ENCODE assay signal across 18 cellular contexts in the genomic region with DNA sequence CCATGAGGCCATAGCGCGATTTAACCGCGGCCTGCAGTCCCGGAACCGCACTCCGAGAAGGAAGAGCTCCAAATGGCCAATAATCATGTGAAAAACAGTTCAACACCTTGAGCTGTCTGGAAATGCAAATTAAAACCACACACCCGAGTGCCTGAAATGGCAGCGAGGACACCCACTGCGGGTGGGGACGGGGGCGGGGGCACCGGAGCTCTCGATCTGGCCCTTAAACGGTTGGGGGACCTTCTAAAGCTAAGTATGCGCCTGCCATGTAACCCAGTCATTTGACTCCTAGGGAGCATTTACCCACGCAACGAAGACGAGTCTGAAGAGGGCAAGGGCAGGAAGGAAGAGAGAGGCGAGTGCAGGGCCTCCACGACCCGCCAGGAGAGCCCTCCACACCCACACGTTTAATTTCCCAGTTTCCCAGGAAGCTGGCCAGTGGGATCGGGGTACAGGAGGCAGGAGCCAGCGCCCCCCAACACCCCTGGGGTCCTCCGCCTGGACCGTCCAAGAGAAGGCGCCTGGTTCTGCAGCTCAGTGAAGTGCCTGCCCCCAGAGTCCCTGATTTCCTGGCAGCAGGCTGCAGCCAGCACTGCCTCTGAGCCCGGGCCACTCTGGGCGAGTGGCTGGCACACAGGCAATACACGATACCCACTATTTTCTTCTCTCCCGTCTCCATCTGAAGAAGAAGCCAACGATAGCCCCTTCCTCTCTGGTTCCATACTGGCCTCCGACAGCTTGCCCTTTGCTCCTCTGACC. TPM values are rescaled to one million over a fixed set of nuclear protein-coding genes. Genes with fewer than 3 reads are reported as not detected.
A peak's percentile ranks its signal among the peaks of the same experiment; 100 is the strongest.
DNase-seq lines count a peak whose midpoint lies in the region; ATAC-seq, FAIRE-seq and TF ChIP-seq lines count a peak whose summit lies in the region.
"Had no signal": no experiment of that assay in that cellular context is flagged by ENCODE, and none has a peak within 500 bp of the region (broad histone marks: within the 10 kb centered on the region; RNA-seq: fewer than 3 reads in every experiment).

No MANE protein-coding gene starts in this region.

- H3K18ac ChIP-seq in neuronal stem cell (ENCODE audit: low read length): peak overlapping the region; percentile 46

- H3K4me3 ChIP-seq in GM06990 (replicated peaks; ENCODE audit: low read depth, low read length) (no peak overlapping the region), GM23338 (no peak overlapping the region), GM12878 (no peak overlapping the region), neuronal stem cell (ENCODE audit: low read length in 2 of 2) (no peak overlapping the region), adrenal gland (no peak overlapping the region), SJCRH30 (no peak overlapping the region)

- peaks cover 20% of the 10 kb centered on the region for H3K27me3 Mint-ChIP-seq in GM23338 (ENCODE audit: insufficient read depth, low read depth, poor library complexity)

- no peaks in the 10 kb centered on the region for H3K36me3 Mint-ChIP-seq in GM23338 (ENCODE audit: low read depth)

- H3K4me1 Mint-ChIP-seq in GM23338: peaks cover 11% of the 10 kb centered on the region

- TF ChIP-seq CTCF in GM06990 (IDR thresholded peaks at IDR 0.05; ENCODE audit: insufficient read depth, low read length, poor library complexity, severe bottlenecking) (no peak), GM23338 (conservative IDR thresholded peaks at IDR 0.05; ENCODE audit: low read depth in 2 of 2) (no peak), GM12878 (IDR thresholded peaks at IDR 0.05 in 2 of 3, conservative IDR thresholded peaks at IDR 0.05 in 1 of 3; ENCODE audit: control insufficient read depth in 2 of 3, extremely low read depth in 1 of 3, insufficient read depth in 1 of 3, low read depth in 3 of 3, low read length in 3 of 3) (no peak), adrenal gland (IDR thresholded peaks at IDR 0.05) (no peak)

- peak overlapping the region; percentile 67 for H2BK15ac ChIP-seq in neuronal stem cell (ENCODE audit: low read length)

- H3K27ac ChIP-seq in GM23338 (ENCODE audit: low read depth): no peak overlapping the region
- no peak overlapping the region for H3K27ac ChIP-seq in GM12878 (ENCODE audit: control insufficient read depth, insufficient read depth)
- H3K27ac ChIP-seq in neuronal stem cell (replicated peaks; ENCODE audit: low read length): no peak overlapping the region
- no peak overlapping the region for H3K27ac ChIP-seq in adrenal gland
- no peak overlapping the region for H3K27ac ChIP-seq in SJCRH30

- H4K91ac ChIP-seq in neuronal stem cell (ENCODE audit: low read depth, low read length, poor library complexity): no peak overlapping the region

- TF ChIP-seq POLR2A in GM12878 (IDR thresholded peaks at IDR 0.05; ENCODE audit: low read depth, low read length): no peak
- TF ChIP-seq POLR2A in adrenal gland (IDR thresholded peaks at IDR 0.05): no peak

- H4K20me1 ChIP-seq in GM23338 (replicated peaks; ENCODE audit: insufficient read depth) (no peaks in the 10 kb centered on the region), GM12878 (ENCODE audit: control insufficient read depth, insufficient read depth) (no peaks in the 10 kb centered on the region)

- no peak overlapping the region for H2AFZ ChIP-seq in GM23338
- H2AFZ ChIP-seq in GM12878 (ENCODE audit: control insufficient read depth, low read depth, low read length): no peak overlapping the region
- H2AFZ ChIP-seq in neuronal stem cell (ENCODE audit: low read length): no peak overlapping the region

- POLR2A ChIA-PET in GM12878 (lab: Charles Lee): no interaction called here

- no peak overlapping the region for H3K4ac ChIP-seq in neuronal stem cell (ENCODE audit: low read length)

- 7% methylated on average over 34 of the region's 34 CpGs for WGBS in GM12878 (ENCODE audit: insufficient coverage, insufficient replicate concordance, low lambda C conversion rate, missing lambda C conversion rate)
- WGBS in neuronal stem cell (ENCODE audit: extremely low coverage in 2 of 2, insufficient read length in 2 of 2, insufficient replicate concordance in 1 of 2), 2 donors: no CpG with 5 or more reads among the region's 34 CpGs
- 77 to 81% (median 79%) methylated on average over 28 to 34 of the region's 34 CpGs for WGBS in adrenal gland, 4 donors

- H2BK12ac ChIP-seq in neuronal stem cell (ENCODE audit: low read length): no peak overlapping the region

- H3K4me1 ChIP-seq in GM23338 (ENCODE audit: insufficient read depth): peaks cover 5% of the 10 kb centered on the region
- 0 out of 2 replicates have a peak, but pooled peaks cover 3% of the 10 kb centered on the region for H3K4me1 ChIP-seq in GM12878 (ENCODE audit: control insufficient read depth, insufficient read depth, low read length)
- peaks cover 11% of the 10 kb centered on the region in 2 donors for H3K4me1 ChIP-seq in neuronal stem cell (ENCODE audit: control insufficient read depth in 2 of 2, insufficient read depth in 1 of 2, low read depth in 1 of 2, low read length in 2 of 2)
- H3K4me1 ChIP-seq in adrenal gland (replicated peaks in 1 of 2): peaks cover 0 to 5% of the 10 kb centered on the region in 2 donors
- peaks cover 18% of the 10 kb centered on the region for H3K4me1 ChIP-seq in SJCRH30

- H3K9ac ChIP-seq in GM12878 (ENCODE audit: control insufficient read depth, insufficient read depth, low read length) (no peak overlapping the region), neuronal stem cell (ENCODE audit: low read depth, low read length, poor library complexity) (no peak overlapping the region)

- ATAC-seq in GM23338 (no peak), GM12878 (peak; percentile 48)

- H4K8ac ChIP-seq in neuronal stem cell (ENCODE audit: low read depth, low read length): no peak overlapping the region

- no peak overlapping the region for H3K23ac ChIP-seq in neuronal stem cell (ENCODE audit: low read depth, low read length, poor library complexity)

- TF ChIP-seq RAD21 in GM12878 (IDR thresholded peaks at IDR 0.05; ENCODE audit: insufficient read depth, low read depth, low read length): no peak

- no peak for FAIRE-seq in GM12878 (lab: Jason Lieb, UNC)
- FAIRE-seq: GM12892 had no signal

- SMC1A ChIA-PET in GM12878 (lab: Charles Lee; ENCODE audit: uncharacterized antibody, unreplicated experiment): no interaction called here

- no TSS peak for BruUV-seq in GM12878 (replicated peaks; lab: Mats Ljungman, UMichigan)

- intact Hi-C loops in GM12878 (cut with micrococcal nuclease; ENCODE audit: unreplicated experiment) (no loop called here), adrenal gland (cut with DNase I) (no loop called here)

- peak overlapping the region; percentile 13 for H2AK5ac ChIP-seq in neuronal stem cell (ENCODE audit: low read depth, low read length)

- no peaks in the 10 kb centered on the region for H3K36me3 ChIP-seq in GM06990 (ENCODE audit: control insufficient read depth, insufficient read depth, low read length)
- H3K36me3 ChIP-seq in GM23338 (ENCODE audit: insufficient read depth): no peaks in the 10 kb centered on the region
- no peaks in the 10 kb centered on the region for H3K36me3 ChIP-seq in GM12878 (ENCODE audit: control insufficient read depth in 2 of 2, insufficient read depth in 2 of 2, low read length in 1 of 2)
- no peaks in the 10 kb centered on the region for H3K36me3 ChIP-seq in neuronal stem cell (replicated peaks in 1 of 2; ENCODE audit: control insufficient read depth in 2 of 2, insufficient read depth in 2 of 2, low read length in 2 of 2)
- no peaks in the 10 kb centered on the region for H3K36me3 ChIP-seq in adrenal gland (replicated peaks in 1 of 2)
- no peaks in the 10 kb centered on the region for H3K36me3 ChIP-seq in SJCRH30

- H2BK120ac ChIP-seq in neuronal stem cell (ENCODE audit: low read depth, low read length): no peak overlapping the region

- H3K4me3 Mint-ChIP-seq in GM23338: no peak overlapping the region; the same call in 2 of the 3 replicates
- H3K4me3 Mint-ChIP-seq: CD4-positive, alpha-beta T cell had no signal

- no peak overlapping the region for H3K27ac Mint-ChIP-seq in GM23338
- H3K27ac Mint-ChIP-seq: CD4-positive, alpha-beta T cell; H9 had no signal

- H3F3A ChIP-seq in GM23338 (replicated peaks; ENCODE audit: low read depth): 0 out of 2 replicates have a peak, but pooled peaks cover 3% of the 10 kb centered on the region

- CTCF ChIA-PET in GM12878 (lab: Yijun Ruan, JAX): interaction anchor here (0.9 kb wide), 1 partner anchor 125 kb away, joined by 4 read pairs; no protein-coding TSS in a partner anchor

- TF ChIP-seq EP300 in GM12878 (IDR thresholded peaks at IDR 0.05; ENCODE audit: borderline replicate concordance in 1 of 2, control insufficient read depth in 1 of 2, low read depth in 2 of 2, low read length in 2 of 2): no peak

- DNase-seq in GM06990 (ENCODE audit: extremely low read depth, insufficient read length): peak; percentile 43
- DNase-seq in GM23338 (ENCODE audit: low spot score): peak; percentile 20
- no peak for DNase-seq in GM12878 (ENCODE audit: low read depth, low spot score)
- DNase-seq in neuronal stem cell (ENCODE audit: low spot score): no peak
- DNase-seq in adrenal gland: no peak
- DNase-seq in SJCRH30: no peak
- DNase-seq in SK-N-DZ (ENCODE audit: low spot score): no peak
- DNase-seq: AML-193; CD4-positive, alpha-beta T cell; MV-4-11; NCI-H1417 treated with DMSO at 0.1 percent for 48 hours; NCI-H1930; NCI-H510A; NCI-H774 had no signal

- RAD21 ChIA-PET in GM12878 (lab: Charles Lee; ENCODE audit: unreplicated experiment): interaction anchor here (0.6 to 1.6 kb wide), 3 partner anchors 9 to 32 kb away, joined by 3 read pairs; no protein-coding TSS in a partner anchor

- in situ Hi-C loops in GM12878 (cut with MboI): no loop called here

- H3K79me2 ChIP-seq in GM23338 (replicated peaks; ENCODE audit: insufficient read depth) (no peaks in the 10 kb centered on the region), GM12878 (ENCODE audit: control insufficient read depth, insufficient read depth, low read length) (no peaks in the 10 kb centered on the region)

- H3K27me3 ChIP-seq in GM06990 (replicated peaks; ENCODE audit: control insufficient read depth, insufficient read depth, low read length) (peaks cover 1% of the 10 kb centered on the region; the same call in 1 of the 2 replicates), GM23338 (ENCODE audit: insufficient read depth) (peaks cover 17% of the 10 kb centered on the region), GM12878 (replicated peaks in 1 of 2; ENCODE audit: control insufficient read depth in 2 of 2, insufficient read depth in 2 of 2, low read length in 1 of 2) (no peaks in the 10 kb centered on the region; a peak in 2 of 4 replicates), neuronal stem cell (ENCODE audit: control insufficient read depth in 3 of 3, insufficient read depth in 3 of 3, low read depth in 1 of 3, low read length in 3 of 3) (peaks cover 0 to 9% (median 0%) of the 10 kb centered on the region in 3 experiments), adrenal gland (peaks cover 29% of the 10 kb centered on the region), SJCRH30 (no peaks in the 10 kb centered on the region)

- H3K9me3 ChIP-seq in GM12878 (replicated peaks; ENCODE audit: control insufficient read depth, insufficient read depth, low read length): peaks cover 3% of the 10 kb centered on the region; the same call in 1 of the 3 replicates
- peaks cover 0 to 5% of the 10 kb centered on the region in 2 donors for H3K9me3 ChIP-seq in neuronal stem cell (replicated peaks in 1 of 2; ENCODE audit: control insufficient read depth in 2 of 2, insufficient read depth in 1 of 2, low read depth in 1 of 2, low read length in 2 of 2)
- no peaks in the 10 kb centered on the region for H3K9me3 ChIP-seq in adrenal gland (replicated peaks in 1 of 3)
- peaks cover 4% of the 10 kb centered on the region; the same call in 1 of the 2 replicates for H3K9me3 ChIP-seq in SJCRH30 (replicated peaks)

- no peak overlapping the region for H3K4me2 ChIP-seq in GM23338
- no peak overlapping the region for H3K4me2 ChIP-seq in GM12878 (ENCODE audit: control insufficient read depth, insufficient read depth)
- H3K4me2 ChIP-seq in neuronal stem cell (ENCODE audit: insufficient read depth, low read length, poor library complexity, severe bottlenecking): no peak overlapping the region

- H3K9me2 ChIP-seq in GM23338 (ENCODE audit: insufficient read depth): no peaks in the 10 kb centered on the region

- H3K9me3 Mint-ChIP-seq in GM23338: no peaks in the 10 kb centered on the region; the same call in 2 of the 3 replicates
- H3K9me3 Mint-ChIP-seq: CD4-positive, alpha-beta T cell had no signal

- no peak overlapping the region for H3K14ac ChIP-seq in neuronal stem cell (ENCODE audit: low read length)

- H2BK5ac ChIP-seq in neuronal stem cell (ENCODE audit: low read length): no peak overlapping the region

- H3K79me1 ChIP-seq in neuronal stem cell (ENCODE audit: low read depth, low read length): peaks cover 2% of the 10 kb centered on the region

RNA-seq across cellular contexts. Expression of a gene that starts 1.7 kb away (rescaled TPM):
- total RNA-seq in GM23338 (2014; rRNA removed; shearing (Covaris generic)): not detected in 2 replicates
- not detected in 2 replicates for polyA plus RNA-seq in GM23338 (2016; fragmentation: Nextera tagmentation; extraction: Ambion mirVana)
- total RNA-seq in GM12878 (2013; cell fraction: nucleolus; rRNA removed): not detected in 2 replicates
- total RNA-seq in GM12878 (2014; rRNA removed): not detected in 2 replicates
- not detected in 2 replicates for total RNA-seq in GM12878 (2014; rRNA removed; fragmentation: Illumina TruSeq; extraction: Trizol)
- not detected in 2 replicates for total RNA-seq in GM12878 (2021)
- polyA plus RNA-seq in GM12878 (2011; ENCODE audit: low read depth): not detected
- not detected in 2 replicates for polyA plus RNA-seq in GM12878 (2011; rRNA removed)
- polyA plus RNA-seq in GM12878 (2011; cell fraction: cytosol; rRNA removed): not detected in 2 replicates
- polyA plus RNA-seq in GM12878 (2011; cell fraction: nucleus; rRNA removed): not detected in 2 replicates
- not detected in 2 replicates for polyA plus RNA-seq in GM12878 (2012)
- polyA plus RNA-seq in GM12878 (2014; fragmentation: Illumina TruSeq; extraction: Trizol): not detected in 2 replicates
- not detected for polyA plus RNA-seq in GM12878 (2014; fragmentation: Nextera tagmentation; extraction: Ambion mirVana)
- polyA plus RNA-seq in GM12878 (2014; rRNA removed): not detected in 2 replicates
- polyA plus RNA-seq in GM12878 (2016; fragmentation: Nextera tagmentation; extraction: Ambion mirVana): not detected
- polyA minus RNA-seq in GM12878 (2011; rRNA and poly(A)+ RNA removed): not detected in 2 replicates
- not detected in 2 replicates for polyA minus RNA-seq in GM12878 (2011; cell fraction: cytosol; rRNA and poly(A)+ RNA removed)
- polyA minus RNA-seq in GM12878 (2011; cell fraction: nucleus; rRNA and poly(A)+ RNA removed): not detected in 2 replicates
- polyA plus RNA-seq in neuronal stem cell (2013, experiment 1 of 2): 0.06 TPM
- polyA plus RNA-seq in neuronal stem cell (2013, experiment 2 of 2): 0.01 TPM
- not detected for total RNA-seq in adrenal gland
- polyA plus RNA-seq in adrenal gland: not detected
- not detected in 2 replicates for total RNA-seq in SJCRH30 (2014; rRNA removed; shearing (Covaris generic))
- polyA plus RNA-seq in SK-N-DZ (2014; cell fraction: cytosol; rRNA removed): not detected in 2 replicates
- not detected in 2 replicates for polyA plus RNA-seq in SK-N-DZ (2014; cell fraction: nucleus; rRNA removed)
- total RNA-seq: CD4-positive, alpha-beta T cell; H9; HT1080; SK-MEL-5 had no signal

RNA-seq across cellular contexts. Expression of a gene that starts 28.8 kb away (rescaled TPM):
- not detected in 2 replicates for total RNA-seq in GM23338 (2014; rRNA removed; shearing (Covaris generic))
- not detected in 2 replicates for polyA plus RNA-seq in GM23338 (2016; fragmentation: Nextera tagmentation; extraction: Ambion mirVana)
- not detected in 2 replicates for total RNA-seq in GM12878 (2013; cell fraction: nucleolus; rRNA removed)
- total RNA-seq in GM12878 (2014; rRNA removed): not detected in 2 replicates
- not detected in 2 replicates for total RNA-seq in GM12878 (2014; rRNA removed; fragmentation: Illumina TruSeq; extraction: Trizol)
- not detected in 2 replicates for total RNA-seq in GM12878 (2021)
- polyA plus RNA-seq in GM12878 (2011; ENCODE audit: low read depth): not detected
- 0.07 TPM in 1 of 2 replicates, not detected in the other for polyA plus RNA-seq in GM12878 (2011; rRNA removed)
- 0.10 TPM in 2 replicates for polyA plus RNA-seq in GM12878 (2011; cell fraction: cytosol; rRNA removed)
- polyA plus RNA-seq in GM12878 (2011; cell fraction: nucleus; rRNA removed): 0.07 and 0.12 TPM in 2 replicates
- polyA plus RNA-seq in GM12878 (2012): 0.08 and 0.29 TPM in 2 replicates
- 0.03 TPM in 1 of 2 replicates, not detected in the other for polyA plus RNA-seq in GM12878 (2014; fragmentation: Illumina TruSeq; extraction: Trizol)
- polyA plus RNA-seq in GM12878 (2014; fragmentation: Nextera tagmentation; extraction: Ambion mirVana): not detected
- not detected in 2 replicates for polyA plus RNA-seq in GM12878 (2014; rRNA removed)
- polyA plus RNA-seq in GM12878 (2016; fragmentation: Nextera tagmentation; extraction: Ambion mirVana): under 1 TPM in 1 of 2 experiments, not detected in 1; 0.15 TPM
- 0.05 TPM in 1 of 2 replicates, not detected in the other for polyA minus RNA-seq in GM12878 (2011; rRNA and poly(A)+ RNA removed)
- not detected in 2 replicates for polyA minus RNA-seq in GM12878 (2011; cell fraction: cytosol; rRNA and poly(A)+ RNA removed)
- not detected in 2 replicates for polyA minus RNA-seq in GM12878 (2011; cell fraction: nucleus; rRNA and poly(A)+ RNA removed)
- 0.07 TPM for polyA plus RNA-seq in neuronal stem cell (2013, experiment 1 of 2)
- 0.04 TPM for polyA plus RNA-seq in neuronal stem cell (2013, experiment 2 of 2)
- total RNA-seq in adrenal gland: not detected
- polyA plus RNA-seq in adrenal gland: under 1 TPM in 1 of 3 donors, not detected in 2; 0.03 TPM
- 0.04 and 0.18 TPM in 2 replicates for total RNA-seq in SJCRH30 (2014; rRNA removed; shearing (Covaris generic))
- polyA plus RNA-seq in SK-N-DZ (2014; cell fraction: cytosol; rRNA removed): not detected in 2 replicates
- not detected in 2 replicates for polyA plus RNA-seq in SK-N-DZ (2014; cell fraction: nucleus; rRNA removed)
- total RNA-seq: H9, SK-MEL-5 had no signal

RNA-seq across cellular contexts. Expression of a gene that starts 33.4 kb away (rescaled TPM):
- total RNA-seq in GM23338 (2014; rRNA removed; shearing (Covaris generic)): 0.62 and 0.73 TPM in 2 replicates
- polyA plus RNA-seq in GM23338 (2016; fragmentation: Nextera tagmentation; extraction: Ambion mirVana) (1.2 and 1.8 TPM in 2 replicates), GM12878 (2011; rRNA removed) (not detected in 2 replicates), GM12878 (2014; fragmentation: Illumina TruSeq; extraction: Trizol) (not detected in 2 replicates), GM12878 (2014; fragmentation: Nextera tagmentation; extraction: Ambion mirVana) (not detected), GM12878 (2014; rRNA removed) (0.22 TPM in 1 of 2 replicates, not detected in the other), GM12878 (2016; fragmentation: Nextera tagmentation; extraction: Ambion mirVana) (not detected), adrenal gland (under 1 TPM in 2 of 3 donors, not detected in 1; 0.40 to 0.74 TPM)
- total RNA-seq in GM12878 (2013; cell fraction: nucleolus; rRNA removed): not detected in 2 replicates
- total RNA-seq in GM12878 (2014; rRNA removed) (not detected in 2 replicates), GM12878 (2014; rRNA removed; fragmentation: Illumina TruSeq; extraction: Trizol) (not detected in 2 replicates), GM12878 (2021) (not detected in 2 replicates), adrenal gland (under 1 TPM in 4 of 8 donors, not detected in 4; 0.14 to 0.46 (median 0.41) TPM)
- not detected for polyA plus RNA-seq in GM12878 (2011; ENCODE audit: low read depth)
- polyA plus RNA-seq in GM12878 (2011; cell fraction: cytosol; rRNA removed): not detected in 2 replicates
- polyA plus RNA-seq in GM12878 (2011; cell fraction: nucleus; rRNA removed): not detected in 2 replicates
- polyA plus RNA-seq in GM12878 (2012): 0.10 and 0.18 TPM in 2 replicates
- not detected in 2 replicates for polyA minus RNA-seq in GM12878 (2011; rRNA and poly(A)+ RNA removed)
- not detected in 2 replicates for polyA minus RNA-seq in GM12878 (2011; cell fraction: cytosol; rRNA and poly(A)+ RNA removed)
- not detected in 2 replicates for polyA minus RNA-seq in GM12878 (2011; cell fraction: nucleus; rRNA and poly(A)+ RNA removed)
- polyA plus RNA-seq in neuronal stem cell (2013, experiment 1 of 2): 0.03 TPM
- polyA plus RNA-seq in neuronal stem cell (2013, experiment 2 of 2): 0.07 TPM
- not detected in 2 replicates for total RNA-seq in SJCRH30 (2014; rRNA removed; shearing (Covaris generic))
- polyA plus RNA-seq in SK-N-DZ (2014; cell fraction: cytosol; rRNA removed): 0.41 TPM in 1 of 2 replicates, not detected in the other
- polyA plus RNA-seq in SK-N-DZ (2014; cell fraction: nucleus; rRNA removed): 0.24 and 0.64 TPM in 2 replicates
- total RNA-seq: CD4-positive, alpha-beta T cell; H9; HT1080 had no signal

RNA-seq across cellular contexts. Expression of a gene that starts 43.8 kb away (rescaled TPM):
- 0.31 TPM in 1 of 2 replicates, not detected in the other for total RNA-seq in GM23338 (2014; rRNA removed; shearing (Covaris generic))
- polyA plus RNA-seq in GM23338 (2016; fragmentation: Nextera tagmentation; extraction: Ambion mirVana): not detected in 2 replicates
- total RNA-seq in GM12878 (2013; cell fraction: nucleolus; rRNA removed): 0.33 and 0.34 TPM in 2 replicates
- not detected in 2 replicates for total RNA-seq in GM12878 (2014; rRNA removed)
- total RNA-seq in GM12878 (2014; rRNA removed; fragmentation: Illumina TruSeq; extraction: Trizol): not detected in 2 replicates
- total RNA-seq in GM12878 (2021): not detected in 2 replicates
- not detected for polyA plus RNA-seq in GM12878 (2011; ENCODE audit: low read depth)
- 0.03 TPM in 1 of 2 replicates, not detected in the other for polyA plus RNA-seq in GM12878 (2011; rRNA removed)
- polyA plus RNA-seq in GM12878 (2011; cell fraction: cytosol; rRNA removed): 0.03 TPM in 1 of 2 replicates, not detected in the other
- polyA plus RNA-seq in GM12878 (2011; cell fraction: nucleus; rRNA removed): 0.10 and 0.20 TPM in 2 replicates
- polyA plus RNA-seq in GM12878 (2012): 0.04 TPM in 1 of 2 replicates, not detected in the other
- polyA plus RNA-seq in GM12878 (2014; fragmentation: Illumina TruSeq; extraction: Trizol): not detected in 2 replicates
- not detected for polyA plus RNA-seq in GM12878 (2014; fragmentation: Nextera tagmentation; extraction: Ambion mirVana)
- polyA plus RNA-seq in GM12878 (2014; rRNA removed): 0.06 TPM in 1 of 2 replicates, not detected in the other
- not detected for polyA plus RNA-seq in GM12878 (2016; fragmentation: Nextera tagmentation; extraction: Ambion mirVana)
- polyA minus RNA-seq in GM12878 (2011; rRNA and poly(A)+ RNA removed): not detected in 2 replicates
- polyA minus RNA-seq in GM12878 (2011; cell fraction: cytosol; rRNA and poly(A)+ RNA removed): not detected in 2 replicates
- polyA minus RNA-seq in GM12878 (2011; cell fraction: nucleus; rRNA and poly(A)+ RNA removed): not detected in 2 replicates
- 0.07 TPM for polyA plus RNA-seq in neuronal stem cell (2013, experiment 1 of 2)
- 0.07 TPM for polyA plus RNA-seq in neuronal stem cell (2013, experiment 2 of 2)
- total RNA-seq in adrenal gland: not detected
- polyA plus RNA-seq in adrenal gland: not detected
- total RNA-seq in SJCRH30 (2014; rRNA removed; shearing (Covaris generic)): not detected in 2 replicates
- not detected in 2 replicates for polyA plus RNA-seq in SK-N-DZ (2014; cell fraction: cytosol; rRNA removed)
- not detected in 2 replicates for polyA plus RNA-seq in SK-N-DZ (2014; cell fraction: nucleus; rRNA removed)
- total RNA-seq: CD4-positive, alpha-beta T cell; HT1080; SK-MEL-5 had no signal

Comparison
In these comparisons a context has a peak if more than half of its experiments do, and no peak if none do; other contexts are left out.
1. DNase-seq: peak in GM06990 (single experiment) and GM23338 (single experiment); none in GM12878 (single experiment), neuronal stem cell (single experiment), adrenal gland (0 of 7), SJCRH30 (0 of 2) and SK-N-DZ (single experiment).